In the genomic region with DNA sequence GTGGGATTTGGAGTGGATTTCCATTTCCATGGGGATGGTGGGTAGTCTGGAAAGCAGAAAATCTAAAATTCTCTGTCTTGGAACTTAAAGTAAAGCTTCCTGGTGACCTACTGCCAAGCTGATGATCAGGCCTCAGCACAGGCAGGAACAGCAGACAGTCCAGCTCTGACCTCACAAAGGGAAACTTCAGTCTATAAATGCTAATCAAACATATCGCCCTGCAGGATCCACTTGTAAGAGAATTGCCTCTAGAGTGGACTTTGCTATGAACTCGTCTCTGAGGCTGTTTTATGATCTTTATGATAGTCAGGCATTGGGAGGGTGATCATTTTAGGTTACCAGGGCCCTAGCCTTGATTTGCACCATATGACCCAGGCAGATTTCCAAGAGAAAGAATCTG, we compare ENCODE assay signal across 21 cellular contexts.
A peak's percentile ranks its signal among the peaks of the same experiment; 100 is the strongest.
DNase-seq lines count a peak whose midpoint lies in the region; ATAC-seq, FAIRE-seq and TF ChIP-seq lines count a peak whose summit lies in the region.
"Had no signal": no experiment of that assay in that cellular context is flagged by ENCODE, and none has a peak within 500 bp of the region (broad histone marks: within the 10 kb centered on the region; RNA-seq: fewer than 3 reads in every experiment).

No MANE protein-coding gene starts in this region.

- H3K27me3 ChIP-seq in Caco-2 (replicated peaks; ENCODE audit: control insufficient read depth, insufficient read depth, low read length) = no peaks in the 10 kb centered on the region
- H3K27me3 ChIP-seq in HepG2 (ENCODE audit: control insufficient read depth in 1 of 2, insufficient read depth in 2 of 2, low read length in 2 of 2) = no peaks in the 10 kb centered on the region
- no peaks in the 10 kb centered on the region for H3K27me3 ChIP-seq in small intestine (ENCODE audit: control insufficient read depth in 2 of 2, insufficient read depth in 2 of 2, low read length in 2 of 2)
- H3K27me3 ChIP-seq in right cardiac atrium (ENCODE audit: control insufficient read depth, insufficient read depth) = no peaks in the 10 kb centered on the region
- H3K27me3 ChIP-seq: SJSA1 had no signal

- peaks cover 68% of the 10 kb centered on the region for H3K79me2 ChIP-seq in HepG2 (ENCODE audit: insufficient read depth, low read length)

- peaks cover 35% of the 10 kb centered on the region for H3K4me1 Mint-ChIP-seq in Caco-2 (ENCODE audit: low read depth, unreplicated experiment)

- BruUV-seq in Caco-2 (replicated peaks; lab: Mats Ljungman, UMichigan) = no TSS peak
- BruUV-seq in HepG2 (replicated peaks; lab: Mats Ljungman, UMichigan) = no TSS peak

- no peak overlapping the region for H2AFZ ChIP-seq in HepG2 (ENCODE audit: low read length)
- H2AFZ ChIP-seq: GM23248 had no signal

- no peak overlapping the region for H3K4me3 Mint-ChIP-seq in Caco-2 (ENCODE audit: unreplicated experiment)
- H3K4me3 Mint-ChIP-seq: IgD-negative memory B cell had no signal

- FAIRE-seq in HepG2 (lab: Jason Lieb, UNC) = no peak
- no peak for FAIRE-seq in small intestine (lab: Jason Lieb, UNC)
- FAIRE-seq: HTR-8/SVneo had no signal

- H3K36me3 ChIP-seq in Caco-2 (ENCODE audit: control insufficient read depth, insufficient read depth, low read length) (no peaks in the 10 kb centered on the region; the same call in 1 of the 2 replicates), HepG2 (replicated peaks in 1 of 2; ENCODE audit: control insufficient read depth in 1 of 2, insufficient read depth in 2 of 2, low read length in 2 of 2) (no peaks in the 10 kb centered on the region), small intestine (ENCODE audit: control insufficient read depth in 2 of 2, insufficient read depth in 2 of 2, low read length in 2 of 2) (no peaks in the 10 kb centered on the region)
- H3K36me3 ChIP-seq: HAP-1, SJSA1 had no signal

- 57% methylated on average over 2 of the region's 2 CpGs for WGBS in HepG2 (ENCODE audit: low lambda C conversion rate)
- WGBS in small intestine, 3 donors = 18 to 64% (median 35%) methylated on average over 2 of the region's 2 CpGs
- WGBS in right cardiac atrium = 90% methylated on average over 2 of the region's 2 CpGs

- H3K9me3 Mint-ChIP-seq in Caco-2 (ENCODE audit: unreplicated experiment) = no peaks in the 10 kb centered on the region

- H3K4me1 ChIP-seq in Caco-2 = peaks cover 48% of the 10 kb centered on the region
- H3K4me1 ChIP-seq in HepG2 (ENCODE audit: insufficient read depth, low read length) = peaks cover 94% of the 10 kb centered on the region
- peaks cover 10% of the 10 kb centered on the region in 2 donors for H3K4me1 ChIP-seq in small intestine (ENCODE audit: control insufficient read depth in 2 of 2, insufficient read depth in 1 of 2, low read depth in 1 of 2, low read length in 1 of 2)
- H3K4me1 ChIP-seq in right cardiac atrium (ENCODE audit: control insufficient read depth, insufficient read depth, low read length) = peaks cover 6% of the 10 kb centered on the region
- H3K4me1 ChIP-seq: HAP-1, SJSA1 had no signal

- no peak overlapping the region for H3K4me3 ChIP-seq in Caco-2 (ENCODE audit: low read depth, low read length)
- no peak overlapping the region; a peak in 1 of 6 replicates for H3K4me3 ChIP-seq in HepG2 (replicated peaks in 1 of 3; ENCODE audit: insufficient read depth in 1 of 3, low read depth in 2 of 3, low read length in 3 of 3)
- H3K4me3 ChIP-seq in small intestine (ENCODE audit: low read depth in 1 of 2, low read length in 2 of 2) = no peak overlapping the region
- H3K4me3 ChIP-seq in right cardiac atrium (ENCODE audit: low read length) = no peak overlapping the region
- H3K4me3 ChIP-seq: GM23248, HAP-1, SJSA1 had no signal

- CTCF ChIA-PET in Caco-2 (lab: Charles Lee) = interaction anchor here (0.6 to 1.4 kb wide), 4 partner anchors 10 to 838 kb away, joined by 4 to 5 read pairs (median 4); no protein-coding TSS in a partner anchor
- CTCF ChIA-PET in HepG2 (lab: Yijun Ruan, JAX; ENCODE audit: low intra/inter-chr PET ratio, low total read pairs) = no interaction called here

- H3K4me2 ChIP-seq in HepG2 (ENCODE audit: low read depth, low read length) = peak overlapping the region; percentile 83

- DNase-seq in Caco-2 (peak in 1 of 2 experiments; percentile 27), LoVo (ENCODE audit: low spot score) (peak; percentile 20), HepG2 (ENCODE audit: low spot score) (no peak), small intestine (peak; percentile 87), right cardiac atrium (no peak), middle frontal gyrus (ENCODE audit: extremely low spot score, low spot score) (no peak), NCI-H774 (lab: John Stamatoyannopoulos, UW) (no peak), NCI-H446 treated with DMSO at 0.1 percent for 48 hours (lab: John Stamatoyannopoulos, UW) (no peak)
- DNase-seq: C1 segment of cervical spinal cord, GF-D8, GM23248, NCI-H1092 treated with DMSO at 0.1 percent for 48 hours, NCI-H146, NCI-H2029 treated with DMSO at 0.1 percent for 48 hours, NCI-H2171 treated with DMSO at 0.1 percent for 48 hours had no signal

- TF ChIP-seq CTCF in Caco-2 (IDR thresholded peaks at IDR 0.05; ENCODE audit: insufficient read depth in 1 of 2, low read depth in 1 of 2, low read length in 1 of 2, severe bottlenecking in 1 of 2, unreplicated experiment in 1 of 2) (no peak), HepG2 (CRISPR knock-in tag; IDR thresholded peaks at IDR 0.05) (no peak)

- intact Hi-C loops in Caco-2 (cut with micrococcal nuclease; ENCODE audit: unreplicated experiment) = loop anchor here (1.0 kb wide), 1 partner anchor 8 kb away; no protein-coding TSS in a partner anchor
- intact Hi-C loops in HepG2 (cut with micrococcal nuclease; ENCODE audit: unreplicated experiment) = loop anchor here (2.0 kb wide), 1 partner anchor 32 kb away; no protein-coding TSS in a partner anchor
- intact Hi-C loops in right cardiac atrium (cut with DNase I) = no loop called here

- in situ Hi-C loops in HepG2 (cut with HindIII; ENCODE audit: extremely low pct_ligation_motif_present, low pct_unique_long_range_greater_than_20kb) = loop anchor here (5.0 kb wide), 1 partner anchor 57 kb away; no protein-coding TSS in a partner anchor

- H3K27ac Mint-ChIP-seq in Caco-2 (ENCODE audit: unreplicated experiment) = peak overlapping the region; percentile 48
- H3K27ac Mint-ChIP-seq: IgD-negative memory B cell had no signal

- TF ChIP-seq EP300 in HepG2 (IDR thresholded peaks at IDR 0.05; ENCODE audit: low read depth in 2 of 2, low read length in 2 of 2) (no peak), HepG2 (CRISPR knock-in tag; IDR thresholded peaks at IDR 0.05; ENCODE audit: borderline replicate concordance) (no peak)

- H3K27ac ChIP-seq in HepG2 (ENCODE audit: extremely low read length, insufficient read depth, low read length) (peak overlapping the region; percentile 99), small intestine (ENCODE audit: low read depth in 1 of 2, low read length in 1 of 2) (peak overlapping the region; percentile 32 to 69), right cardiac atrium (ENCODE audit: low read length) (no peak overlapping the region)
- H3K27ac ChIP-seq: GM23248, HL-60, SJSA1 had no signal

- H3K27me3 Mint-ChIP-seq in Caco-2 (ENCODE audit: insufficient read depth, unreplicated experiment) = no peaks in the 10 kb centered on the region

- no peaks in the 10 kb centered on the region for H3K36me3 Mint-ChIP-seq in Caco-2 (ENCODE audit: insufficient read depth, unreplicated experiment)
- H3K36me3 Mint-ChIP-seq: IgD-negative memory B cell had no signal

- POLR2A ChIA-PET in Caco-2 (lab: Charles Lee) = no interaction called here
- POLR2A ChIA-PET in HepG2 (lab: Yijun Ruan, JAX) = interaction anchor here (1.4 to 13.5 kb wide), 3 partner anchors 22 to 75 kb away, joined by 3 to 263 read pairs (median 97); a partner anchor contains a TSS

- no peak overlapping the region for H3K9ac ChIP-seq in HepG2 (ENCODE audit: insufficient read depth, low read depth, low read length)
- H3K9ac ChIP-seq: GM23248 had no signal

- no peak for TF ChIP-seq POLR2A in HepG2 (IDR thresholded peaks at IDR 0.05; ENCODE audit: insufficient read depth in 1 of 2, low read depth in 2 of 2, low read length in 2 of 2)

- no peak for ATAC-seq in HepG2
- no peak for ATAC-seq in right cardiac atrium
- ATAC-seq: Panc1 had no signal

- H3K9me3 ChIP-seq in Caco-2 (no peaks in the 10 kb centered on the region), HepG2 (ENCODE audit: low read length) (no peaks in the 10 kb centered on the region), small intestine (ENCODE audit: control insufficient read depth, low read depth) (no peaks in the 10 kb centered on the region), right cardiac atrium (ENCODE audit: control insufficient read depth, low read length) (no peaks in the 10 kb centered on the region)
- H3K9me3 ChIP-seq: HAP-1, SJSA1 had no signal

- no peaks in the 10 kb centered on the region for H4K20me1 ChIP-seq in HepG2 (ENCODE audit: insufficient read depth, low read length)

- TF ChIP-seq RAD21 in HepG2 (CRISPR knock-in tag; IDR thresholded peaks at IDR 0.05) = no peak

TF ChIP-seq in HepG2, 621 proteins besides CTCF, POLR2A, EP300 and RAD21 (continues in another document):
- no peak for TF ChIP-seq KDM2A (CRISPR knock-in tag; IDR thresholded peaks at IDR 0.05; ENCODE audit: borderline replicate concordance, low read depth)
- no peak for TF ChIP-seq PHF20 (CRISPR knock-in tag; IDR thresholded peaks at IDR 0.05)

Comparison
In these comparisons a context has a peak if more than half of its experiments do, and no peak if none do; other contexts are left out.
1. DNase-seq: peak in LoVo (single experiment) and small intestine (single experiment); none in HepG2 (single experiment), right cardiac atrium (0 of 3), middle frontal gyrus (single experiment), NCI-H774 (single experiment) and NCI-H446 treated with DMSO at 0.1 percent for 48 hours (single experiment).
2. intact Hi-C loops: an anchor here in Caco-2 (1.0 kb wide) and HepG2 (2.0 kb wide); none called in right cardiac atrium.